In the genomic region with DNA sequence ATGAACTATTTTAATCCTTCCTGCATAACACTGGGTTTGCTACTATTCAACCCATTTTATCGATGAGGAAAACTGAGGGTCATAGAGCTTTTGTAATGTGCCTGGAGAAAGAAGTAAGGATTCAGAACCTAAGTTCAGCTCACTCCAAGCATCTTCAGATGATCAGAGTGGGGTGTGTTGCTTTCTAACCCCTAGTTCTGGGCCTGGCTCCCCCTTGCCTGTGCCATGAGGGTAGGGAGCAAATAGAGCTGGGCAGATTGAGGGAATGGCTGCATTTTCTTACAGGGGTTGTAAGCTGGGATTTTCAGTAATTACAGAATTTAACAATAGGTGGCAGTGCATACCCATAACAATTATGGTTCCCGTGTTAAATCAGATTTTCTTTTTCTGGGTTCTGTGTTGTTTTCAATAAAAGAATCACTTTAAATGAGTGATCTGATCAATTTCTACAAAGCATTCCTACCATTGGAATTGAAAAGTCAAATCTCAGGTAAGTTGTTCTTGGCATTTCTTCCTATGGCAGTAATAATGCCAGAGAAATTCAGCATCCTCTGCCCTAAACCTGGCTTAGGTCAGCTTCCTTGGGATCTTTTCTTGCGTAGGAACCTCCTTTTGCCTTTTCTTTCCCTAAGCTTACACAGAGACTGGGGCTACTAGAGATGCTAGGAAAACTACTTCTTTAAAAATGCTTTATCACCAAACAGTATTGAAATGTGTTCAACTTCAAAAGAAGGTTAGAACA, we compare ENCODE assay signal across 8 cellular contexts. TPM values are rescaled to one million over a fixed set of nuclear protein-coding genes. Genes with fewer than 3 reads are reported as not detected.
DNase-seq lines count a peak whose midpoint lies in the region; FAIRE-seq and TF ChIP-seq lines count a peak whose summit lies in the region.

No MANE protein-coding gene starts in this region.

- peaks cover 24% of the 10 kb centered on the region for H3F3A ChIP-seq in SK-N-SH (replicated peaks; ENCODE audit: insufficient read depth)

- H3K36me3 ChIP-seq in SK-N-SH (replicated peaks in 1 of 2; ENCODE audit: control insufficient read depth in 1 of 2, insufficient read depth in 2 of 2, low read length in 1 of 2): peaks cover 21 to 24% of the 10 kb centered on the region in 2 experiments
- H3K36me3 ChIP-seq in sigmoid colon: peaks cover 0 to 8% (median 0%) of the 10 kb centered on the region in 4 donors

- no peak for TF ChIP-seq POLR2A in sigmoid colon (IDR thresholded peaks at IDR 0.05)

- TF ChIP-seq CTCF in AG04450 (IDR thresholded peaks at IDR 0.05; ENCODE audit: low read depth, low read length) (peak; percentile 58), GM12873 (IDR thresholded peaks at IDR 0.05; ENCODE audit: insufficient read depth, low read depth, low read length, missing control alignments) (peak; percentile 57), SK-N-SH (IDR thresholded peaks at IDR 0.05) (peak; percentile 73), foreskin fibroblast (IDR thresholded peaks at IDR 0.05; ENCODE audit: low read depth, low read length) (peak; percentile 40), sigmoid colon (IDR thresholded peaks at IDR 0.05) (peak; percentile 24 to 49 (median 40))

- FAIRE-seq in HTR-8/SVneo (lab: Jason Lieb, UNC): no peak

- peak; percentile 73 for TF ChIP-seq RAD21 in SK-N-SH (IDR thresholded peaks at IDR 0.05; ENCODE audit: low read length)

- H3K27me3 ChIP-seq in AG04450 (ENCODE audit: control insufficient read depth, insufficient read depth, low read length) (no peaks in the 10 kb centered on the region), SK-N-SH (ENCODE audit: insufficient read depth) (no peaks in the 10 kb centered on the region), sigmoid colon (no peaks in the 10 kb centered on the region)

- peaks cover 32 to 51% of the 10 kb centered on the region in 2 experiments for H3K4me1 ChIP-seq in SK-N-SH (ENCODE audit: control insufficient read depth in 1 of 2, insufficient read depth in 2 of 2, low read depth in 1 of 2, low read length in 1 of 2)
- H3K4me1 ChIP-seq in sigmoid colon: peaks cover 0 to 75% (median 66%) of the 10 kb centered on the region in 4 donors

- H3K4me3 ChIP-seq in AG04450 (ENCODE audit: low read depth, low read length) (no peak overlapping the region), SK-N-SH (ENCODE audit: low read depth in 2 of 2, low read length in 1 of 2) (no peak overlapping the region), foreskin fibroblast (ENCODE audit: low read depth in 1 of 2, low read length in 2 of 2) (no peak overlapping the region), sigmoid colon (no peak overlapping the region)

- intact Hi-C loops in sigmoid colon (cut with DNase I): loop anchor here (2.0 to 10.0 kb wide), 3 partner anchors 43 to 620 kb away; no protein-coding TSS in a partner anchor

- CTCF ChIA-PET in AG04450 (lab: Charles Lee) (interaction anchor here (0.6 to 20.9 kb wide), 58 partner anchors 8 to 641 kb away, joined by 3 to 685 read pairs (median 6); a partner anchor contains a TSS), SK-N-SH (lab: Yijun Ruan, JAX) (interaction anchor here (0.6 to 12.9 kb wide), 42 partner anchors 8 to 636 kb away, joined by 3 to 270 read pairs (median 4); a partner anchor contains a TSS)

- H3K9me2 ChIP-seq in SK-N-SH: no peaks in the 10 kb centered on the region

- no peaks in the 10 kb centered on the region for H3K9me3 ChIP-seq in AG04450 (ENCODE audit: control insufficient read depth, insufficient read depth, low read length)
- H3K9me3 ChIP-seq in SK-N-SH: no peaks in the 10 kb centered on the region
- no peaks in the 10 kb centered on the region for H3K9me3 ChIP-seq in sigmoid colon

- H3K79me2 ChIP-seq in SK-N-SH (ENCODE audit: insufficient read depth): peaks cover 61% of the 10 kb centered on the region

- no peak overlapping the region for H3K9ac ChIP-seq in SK-N-SH

- H3K27ac ChIP-seq in AG04450 (ENCODE audit: low read depth, low read length): no peak overlapping the region
- peak overlapping the region in 1 of 2 experiments; percentile 97; a peak in 2 of 4 replicates for H3K27ac ChIP-seq in SK-N-SH (ENCODE audit: low read depth in 2 of 2, low read length in 1 of 2)
- peak overlapping the region in 2 of 4 donors; percentile 56 to 67 for H3K27ac ChIP-seq in sigmoid colon

- WGBS in SK-N-SH (ENCODE audit: low lambda C conversion rate): 74% methylated on average over 3 of the region's 3 CpGs
- 62 to 69% methylated on average over 3 of the region's 3 CpGs for WGBS in sigmoid colon, 2 donors

- POLR2A ChIA-PET in AG04450 (lab: Yijun Ruan, JAX) (interaction anchor here (0.5 to 1.2 kb wide), 3 partner anchors 30 to 529 kb away, joined by 3 to 5 read pairs (median 3); no protein-coding TSS in a partner anchor), SK-N-SH (lab: Yijun Ruan, JAX) (interaction anchor here (0.5 to 3.0 kb wide), 6 partner anchors 26 to 121 kb away, joined by 3 to 18 read pairs (median 6); a partner anchor contains a TSS)

- TF ChIP-seq EP300 in SK-N-SH (IDR thresholded peaks at IDR 0.05; ENCODE audit: borderline replicate concordance in 1 of 2, low read depth in 1 of 2, low read length in 1 of 2): no peak
- no peak for TF ChIP-seq EP300 in sigmoid colon (IDR thresholded peaks at IDR 0.05)

- no peaks in the 10 kb centered on the region for H4K20me1 ChIP-seq in SK-N-SH (ENCODE audit: insufficient read depth)

- no peak overlapping the region for H2AFZ ChIP-seq in SK-N-SH (ENCODE audit: low read depth)

- H3K4me2 ChIP-seq in SK-N-SH: no peak overlapping the region

- DNase-seq in AG04450 (ENCODE audit: low read depth, low spot score) (no peak), HTR-8/SVneo (ENCODE audit: insufficient read length, low spot score) (peak; percentile 44), SK-N-SH (peak; percentile 52), foreskin fibroblast (peak in 1 of 2 donors; percentile 71), sigmoid colon (no peak)
- DNase-seq in activated CD8-positive, alpha-beta memory T cell treated with anti-CD3 and anti-CD28 coated beads, Interleukin-2, amount 50 U/mL, for 4 hours: no peak
- DNase-seq in effector CD8-positive, alpha-beta T cell (lab: John Stamatoyannopoulos, UW): no peak

TF ChIP-seq in SK-N-SH, 30 proteins besides CTCF, POLR2A, EP300 and RAD21:
- TF ChIP-seq TEAD4 (IDR thresholded peaks at IDR 0.05; ENCODE audit: borderline replicate concordance, insufficient read depth) (no peak), SMC3 (IDR thresholded peaks at IDR 0.05; ENCODE audit: low read depth, low read length) (peak; percentile 53)

RNA-seq across cellular contexts. Expression of a gene that starts 45.2 kb away (rescaled TPM):
- polyA plus RNA-seq in AG04450 (2011; rRNA removed) (3.5 and 4.9 TPM in 2 replicates), SK-N-SH (2012; rRNA removed) (13.0 and 18.1 TPM in 2 replicates), sigmoid colon (1 to 10 TPM in 2 of 3 donors, not detected in 1; 1.8 to 4.1 TPM)
- polyA minus RNA-seq in AG04450 (2011; rRNA and poly(A)+ RNA removed): 6.3 and 6.5 TPM in 2 replicates
- 17.4 and 22.1 TPM in 2 replicates for polyA plus RNA-seq in SK-N-SH (2012; cell fraction: cytosol; rRNA removed)
- 13.8 and 25.4 TPM in 2 replicates for polyA plus RNA-seq in SK-N-SH (2012; cell fraction: nucleus; rRNA removed)
- 10 to 100 TPM; 19.9 to 44.1 (median 31.3) TPM for total RNA-seq in sigmoid colon

Comparison
In these comparisons a context has a peak if more than half of its experiments do, and no peak if none do; other contexts are left out.
1. DNase-seq: peak in HTR-8/SVneo (single experiment) and SK-N-SH (single experiment); none in AG04450 (single experiment), sigmoid colon (single experiment), activated CD8-positive, alpha-beta memory T cell treated with anti-CD3 and anti-CD28 coated beads, Interleukin-2, amount 50 U/mL, for 4 hours (single experiment) and effector CD8-positive, alpha-beta T cell (single experiment).
2. Peak in every context shown above with its lines, with median percentiles within 50 percentile points of each other: CTCF ChIP-seq.